Comparison of ENCODE assay signal across 12 cellular contexts in genomic region chr1:201614262-201615015, GRCh38.
DNase-seq lines count a peak whose midpoint lies in the region; ATAC-seq, FAIRE-seq and TF ChIP-seq lines count a peak whose summit lies in the region.
"Had no signal": no experiment of that assay in that cellular context is flagged by ENCODE, and none has a peak within 500 bp of the region (broad histone marks: within the 10 kb centered on the region; RNA-seq: fewer than 3 reads in every experiment).

No MANE protein-coding gene starts in this region.

- TF ChIP-seq POLR2A in K562 (conservative IDR thresholded peaks at IDR 0.05), result no peak

- no peak overlapping the region for H2AFZ ChIP-seq in K562 (ENCODE audit: low read depth, low read length)
- no peak overlapping the region for H2AFZ ChIP-seq in smooth muscle cell (ENCODE audit: low read depth)

- no TSS peak for BruUV-seq in K562 (replicated peaks; lab: Mats Ljungman, UMichigan)

- H3K27me3 Mint-ChIP-seq in activated CD4-positive, alpha-beta memory T cell treated with anti-CD3 and anti-CD28 coated beads for 36 hours, result no peaks in the 10 kb centered on the region
- peaks cover 3% of the 10 kb centered on the region for H3K27me3 Mint-ChIP-seq in activated CD4-positive, alpha-beta memory T cell treated with anti-CD3 and anti-CD28 coated beads, Interleukin-2, amount 10 ng/mL, durations not matched to agents 7 days and 5 days

- H3K79me2 ChIP-seq in K562 (ENCODE audit: control insufficient read depth, insufficient read depth, low read length) (no peaks in the 10 kb centered on the region), smooth muscle cell (ENCODE audit: low read depth) (peaks cover 89% of the 10 kb centered on the region)

- CTCF ChIA-PET in activated CD4-positive, alpha-beta memory T cell treated with anti-CD3 and anti-CD28 coated beads for 36 hours (lab: Charles Lee), result no interaction called here
- CTCF ChIA-PET in activated CD4-positive, alpha-beta memory T cell treated with anti-CD3 and anti-CD28 coated beads, Interleukin-2, amount 10 ng/mL, durations not matched to agents 7 days and 5 days (lab: Charles Lee), result no interaction called here
- CTCF ChIA-PET in K562 (lab: Yijun Ruan, JAX; ENCODE audit: low intra/inter-chr PET ratio), result no interaction called here

- ATAC-seq in K562 (peak; percentile 95), HG03025 (IDR thresholded peaks at IDR 0.05; ENCODE audit: low FRiP score, unreplicated experiment) (no peak)

- H3K27ac Mint-ChIP-seq in activated CD4-positive, alpha-beta memory T cell treated with anti-CD3 and anti-CD28 coated beads for 36 hours, result no peak overlapping the region
- no peak overlapping the region for H3K27ac Mint-ChIP-seq in activated CD4-positive, alpha-beta memory T cell treated with anti-CD3 and anti-CD28 coated beads, Interleukin-2, amount 10 ng/mL, durations not matched to agents 7 days and 5 days

- peak; percentile 10 for DNase-seq in activated CD4-positive, alpha-beta memory T cell treated with anti-CD3 and anti-CD28 coated beads for 36 hours
- no peak for DNase-seq in activated CD4-positive, alpha-beta memory T cell treated with anti-CD3 and anti-CD28 coated beads, Interleukin-2, amount 10 ng/mL, durations not matched to agents 7 days and 5 days
- peak; percentile 67 to 79 (median 77) for DNase-seq in K562 (ENCODE audit: extremely low read depth in 1 of 4, low spot score in 3 of 4)
- peak; percentile 82 for DNase-seq in kidney
- DNase-seq in smooth muscle cell (lab: John Stamatoyannopoulos, UW; ENCODE audit: unreplicated experiment), result peak; percentile 11
- DNase-seq in effector memory CD4-positive, alpha-beta T cell, result no peak
- DNase-seq in cerebellar cortex (ENCODE audit: low spot score), result no peak
- DNase-seq: effector CD8-positive, alpha-beta T cell; midbrain; NCI-H1436 had no signal

- no peaks in the 10 kb centered on the region for H3K36me3 Mint-ChIP-seq in activated CD4-positive, alpha-beta memory T cell treated with anti-CD3 and anti-CD28 coated beads for 36 hours
- no peaks in the 10 kb centered on the region for H3K36me3 Mint-ChIP-seq in activated CD4-positive, alpha-beta memory T cell treated with anti-CD3 and anti-CD28 coated beads, Interleukin-2, amount 10 ng/mL, durations not matched to agents 7 days and 5 days (ENCODE audit: low read depth)

- H4K20me1 ChIP-seq in K562 (replicated peaks; ENCODE audit: control insufficient read depth, insufficient read depth, low read length) (no peaks in the 10 kb centered on the region), smooth muscle cell (ENCODE audit: low read depth) (peaks cover 100% of the 10 kb centered on the region)

- H3K36me3 ChIP-seq in K562 (ENCODE audit: control insufficient read depth, insufficient read depth, low read length) (no peaks in the 10 kb centered on the region), kidney (ENCODE audit: control insufficient read depth in 1 of 2, insufficient read depth in 2 of 2, low read length in 2 of 2) (no peaks in the 10 kb centered on the region), smooth muscle cell (ENCODE audit: low read depth) (no peaks in the 10 kb centered on the region)
- no peaks in the 10 kb centered on the region for H3K36me3 ChIP-seq in effector memory CD4-positive, alpha-beta T cell (ENCODE audit: control insufficient read depth, insufficient read depth, low read length)
- H3K36me3 ChIP-seq: vagina had no signal

- no peaks in the 10 kb centered on the region for H3K4me1 Mint-ChIP-seq in activated CD4-positive, alpha-beta memory T cell treated with anti-CD3 and anti-CD28 coated beads for 36 hours (ENCODE audit: low read depth)
- H3K4me1 Mint-ChIP-seq in activated CD4-positive, alpha-beta memory T cell treated with anti-CD3 and anti-CD28 coated beads, Interleukin-2, amount 10 ng/mL, durations not matched to agents 7 days and 5 days, result no peaks in the 10 kb centered on the region

- WGBS in K562 (ENCODE audit: insufficient coverage, low coverage, missing lambda C conversion rate), result 6% methylated on average over 22 of the region's 22 CpGs
- WGBS in smooth muscle cell (ENCODE audit: low lambda C conversion rate), result 12% methylated on average over 22 of the region's 22 CpGs

- H3K9me1 ChIP-seq in K562 (ENCODE audit: control insufficient read depth, insufficient read depth, low read length), result peaks cover 3% of the 10 kb centered on the region

- no peak for TF ChIP-seq EP300 in K562 (IDR thresholded peaks at IDR 0.05; ENCODE audit: low read length)

- POLR2A ChIA-PET in activated CD4-positive, alpha-beta memory T cell treated with anti-CD3 and anti-CD28 coated beads for 36 hours (lab: Charles Lee), result no interaction called here
- POLR2A ChIA-PET in activated CD4-positive, alpha-beta memory T cell treated with anti-CD3 and anti-CD28 coated beads, Interleukin-2, amount 10 ng/mL, durations not matched to agents 7 days and 5 days (lab: Charles Lee), result no interaction called here
- POLR2A ChIA-PET in K562 (lab: Yijun Ruan, JAX), result interaction anchor here (0.5 to 1.4 kb wide), 11 partner anchors 11 to 1771 kb away, joined by 3 to 6 read pairs (median 3); no protein-coding TSS in a partner anchor

- H3K4me1 ChIP-seq in K562 (replicated peaks in 1 of 2; ENCODE audit: control insufficient read depth in 2 of 2, insufficient read depth in 2 of 2, low read length in 2 of 2) (peaks cover under 1 to 5% of the 10 kb centered on the region in 2 experiments; a peak in 4 of 5 replicates), kidney (ENCODE audit: control insufficient read depth in 1 of 2, insufficient read depth in 1 of 2, low read depth in 1 of 2, low read length in 2 of 2) (no peaks in the 10 kb centered on the region), smooth muscle cell (ENCODE audit: low read depth) (peaks cover 8% of the 10 kb centered on the region)
- no peaks in the 10 kb centered on the region for H3K4me1 ChIP-seq in effector memory CD4-positive, alpha-beta T cell (ENCODE audit: control insufficient read depth, insufficient read depth, low read length, poor library complexity, severe bottlenecking)

- intact Hi-C loops in activated CD4-positive, alpha-beta memory T cell treated with anti-CD3 and anti-CD28 coated beads for 36 hours (cut with micrococcal nuclease), result no loop called here
- intact Hi-C loops in K562 (cut with micrococcal nuclease) (no loop called here), kidney (cut with DNase I) (no loop called here)

- FAIRE-seq in K562 (lab: Jason Lieb, UNC), result no peak
- FAIRE-seq in kidney (lab: Jason Lieb, UNC), result no peak

- in situ Hi-C loops in K562 (cut with MboI), result no loop called here

- no peak for TF ChIP-seq RAD21 in K562 (CRISPR knock-in tag; conservative IDR thresholded peaks at IDR 0.05 in 1 of 2, IDR thresholded peaks at IDR 0.05 in 1 of 2)

- H3K27me3 ChIP-seq in K562 (ENCODE audit: control insufficient read depth in 2 of 2, insufficient read depth in 2 of 2, low read length in 2 of 2) (peaks cover 0 to 7% of the 10 kb centered on the region in 2 experiments; a peak in 1 of 5 replicates), smooth muscle cell (ENCODE audit: low read depth) (no peaks in the 10 kb centered on the region)
- no peaks in the 10 kb centered on the region for H3K27me3 ChIP-seq in effector memory CD4-positive, alpha-beta T cell (replicated peaks; ENCODE audit: control insufficient read depth, insufficient read depth, low read length, poor library complexity, severe bottlenecking)
- H3K27me3 ChIP-seq: vagina had no signal

- TF ChIP-seq CTCF in K562 (IDR thresholded peaks at IDR 0.05 in 2 of 3, conservative IDR thresholded peaks at IDR 0.05 in 1 of 3; ENCODE audit: insufficient read depth in 2 of 3, low read depth in 1 of 3, low read length in 3 of 3) (no peak), kidney (IDR thresholded peaks at IDR 0.05; ENCODE audit: borderline replicate concordance, extremely low read depth, insufficient read depth) (no peak), smooth muscle cell (IDR thresholded peaks at IDR 0.05; ENCODE audit: borderline replicate concordance, insufficient read depth, poor library complexity, severe bottlenecking) (no peak)

- H3K4me2 ChIP-seq in K562 (ENCODE audit: insufficient read depth, low read length) (no peak overlapping the region), smooth muscle cell (peak overlapping the region; percentile 48)

- H3K4me3 ChIP-seq in K562, result no peak overlapping the region
- H3K4me3 ChIP-seq in kidney (ENCODE audit: low read length in 2 of 2), result no peak overlapping the region
- no peak overlapping the region for H3K4me3 ChIP-seq in smooth muscle cell
- H3K4me3 ChIP-seq in effector memory CD4-positive, alpha-beta T cell (ENCODE audit: insufficient read depth, low read depth, low read length, poor library complexity, severe bottlenecking), result no peak overlapping the region
- H3K4me3 ChIP-seq: vagina had no signal

- H3K9ac ChIP-seq in K562 (ENCODE audit: insufficient read depth in 1 of 2, low read depth in 2 of 2, low read length in 2 of 2) (0 out of 4 replicates have a peak overlapping the region, but pooled peaks of 1 of the 2 experiments have one; percentile 29), kidney (ENCODE audit: low read length in 2 of 2) (no peak overlapping the region), smooth muscle cell (ENCODE audit: low read depth) (no peak overlapping the region)

- no peak overlapping the region for H3K4me3 Mint-ChIP-seq in activated CD4-positive, alpha-beta memory T cell treated with anti-CD3 and anti-CD28 coated beads for 36 hours
- H3K4me3 Mint-ChIP-seq in activated CD4-positive, alpha-beta memory T cell treated with anti-CD3 and anti-CD28 coated beads, Interleukin-2, amount 10 ng/mL, durations not matched to agents 7 days and 5 days, result no peak overlapping the region

- no peaks in the 10 kb centered on the region for H3K9me3 ChIP-seq in K562 (replicated peaks; ENCODE audit: control insufficient read depth, insufficient read depth, low read depth, low read length)
- H3K9me3 ChIP-seq in kidney (ENCODE audit: control insufficient read depth in 1 of 2, low read length in 2 of 2), result no peaks in the 10 kb centered on the region
- H3K9me3 ChIP-seq in smooth muscle cell (replicated peaks; ENCODE audit: low read depth), result no peaks in the 10 kb centered on the region
- H3K9me3 ChIP-seq in effector memory CD4-positive, alpha-beta T cell (ENCODE audit: control insufficient read depth, low read length), result no peaks in the 10 kb centered on the region
- H3K9me3 ChIP-seq: vagina had no signal

- H3K27ac ChIP-seq in K562 (ENCODE audit: extremely low read depth, low read depth, low read length) (no peak overlapping the region), kidney (ENCODE audit: low read depth in 2 of 2, low read length in 2 of 2) (no peak overlapping the region), smooth muscle cell (ENCODE audit: low read depth) (no peak overlapping the region)
- no peak overlapping the region for H3K27ac ChIP-seq in effector memory CD4-positive, alpha-beta T cell (ENCODE audit: insufficient read depth, low read length, poor library complexity, severe bottlenecking)
- H3K27ac ChIP-seq: vagina had no signal

- H3F3A ChIP-seq in smooth muscle cell (ENCODE audit: low read depth), result no peaks in the 10 kb centered on the region

- no peaks in the 10 kb centered on the region for H3K9me3 Mint-ChIP-seq in activated CD4-positive, alpha-beta memory T cell treated with anti-CD3 and anti-CD28 coated beads for 36 hours
- H3K9me3 Mint-ChIP-seq in activated CD4-positive, alpha-beta memory T cell treated with anti-CD3 and anti-CD28 coated beads, Interleukin-2, amount 10 ng/mL, durations not matched to agents 7 days and 5 days, result no peaks in the 10 kb centered on the region

TF ChIP-seq in K562, 482 proteins besides CTCF, POLR2A, EP300 and RAD21 (continues in another document):
- 0 out of 2 replicates have a peak, but pooled peaks have one; percentile 57 for TF ChIP-seq ZNF644 (tag; IDR thresholded peaks at IDR 0.05; ENCODE audit: low read depth)

Comparison
In these comparisons a context has a peak if more than half of its experiments do, and no peak if none do; other contexts are left out.
1. DNase-seq: peak in activated CD4-positive, alpha-beta memory T cell treated with anti-CD3 and anti-CD28 coated beads for 36 hours (single experiment), K562 (4 of 4), kidney (single experiment) and smooth muscle cell (single experiment); none in activated CD4-positive, alpha-beta memory T cell treated with anti-CD3 and anti-CD28 coated beads, Interleukin-2, amount 10 ng/mL, durations not matched to agents 7 days and 5 days (single experiment), effector memory CD4-positive, alpha-beta T cell (0 of 3) and cerebellar cortex (single experiment).